13 cellular contexts compared by ENCODE assay signal in the genomic region with DNA sequence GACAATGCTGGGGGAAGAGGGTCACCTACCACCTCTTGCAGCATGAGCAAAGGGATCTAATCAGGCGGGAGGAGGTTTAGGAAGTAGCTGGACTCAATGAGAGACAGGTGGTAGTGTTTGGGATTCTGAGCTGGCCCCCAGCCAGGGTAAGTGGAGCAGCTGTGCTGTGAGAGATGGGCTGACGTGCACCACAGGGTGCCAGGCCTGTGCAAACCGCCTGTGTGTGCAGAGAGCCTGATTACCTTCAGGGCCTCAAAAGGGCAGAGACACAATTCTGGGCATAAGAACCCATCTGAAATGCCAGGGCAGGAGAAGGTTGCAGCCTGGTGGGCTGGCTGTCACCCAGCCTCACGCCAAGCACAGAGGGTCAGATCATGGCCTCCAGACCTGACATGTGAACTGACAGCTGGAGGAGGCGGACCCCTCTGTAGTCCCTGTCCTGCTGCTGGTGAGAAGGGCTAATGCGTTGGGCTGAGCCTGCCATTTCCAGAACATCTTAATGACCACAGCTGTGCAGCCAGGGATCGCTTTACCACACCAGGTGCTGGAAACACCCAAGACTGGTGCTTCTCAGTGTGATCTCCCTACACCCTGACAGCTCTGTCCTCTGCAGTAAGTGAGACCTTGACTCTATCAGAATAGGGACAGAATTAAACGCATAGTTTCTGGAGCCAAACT.
DNase-seq lines count a peak whose midpoint lies in the region; ATAC-seq and TF ChIP-seq lines count a peak whose summit lies in the region.
"Had no signal": no experiment of that assay in that cellular context is flagged by ENCODE, and none has a peak within 500 bp of the region (broad histone marks: within the 10 kb centered on the region; RNA-seq: fewer than 3 reads in every experiment).

No MANE protein-coding gene starts in this region.

- H3K9me2 ChIP-seq in PC-9 (ENCODE audit: insufficient read depth) = no peaks in the 10 kb centered on the region

- H3K4me1 ChIP-seq in body of pancreas (no peaks in the 10 kb centered on the region), PC-9 (replicated peaks; ENCODE audit: insufficient read depth) (no peaks in the 10 kb centered on the region)

- H3K4me3 ChIP-seq in body of pancreas (no peak overlapping the region), PC-9 (no peak overlapping the region)
- H3K4me3 ChIP-seq: ovary had no signal

- H2AFZ ChIP-seq in PC-9 = no peak overlapping the region

- H3K9me3 ChIP-seq in body of pancreas = no peaks in the 10 kb centered on the region
- H3K9me3 ChIP-seq in PC-9 (ENCODE audit: insufficient read depth, low read depth) = no peaks in the 10 kb centered on the region
- H3K9me3 ChIP-seq: ovary had no signal

- H3K4me2 ChIP-seq in PC-9 = no peak overlapping the region

- CTCF ChIA-PET in PC-9 (lab: Charles Lee) = no interaction called here

- TF ChIP-seq CTCF in body of pancreas (IDR thresholded peaks at IDR 0.05) = no peak
- TF ChIP-seq CTCF in PC-9 (conservative IDR thresholded peaks at IDR 0.05) = no peak

- no peak for TF ChIP-seq POLR2A in body of pancreas (IDR thresholded peaks at IDR 0.05)

- POLR2A ChIA-PET in PC-9 (lab: Charles Lee; ENCODE audit: unreplicated experiment) = no interaction called here

- no TSS peak for BruUV-seq in PC-9 (replicated peaks; lab: Mats Ljungman, UMichigan)

- no peak overlapping the region for H3K27ac ChIP-seq in body of pancreas
- H3K27ac ChIP-seq in PC-9 = no peak overlapping the region
- H3K27ac ChIP-seq: ovary had no signal

- DNase-seq in COLO668 (lab: John Stamatoyannopoulos, UW; ENCODE audit: unreplicated experiment) (peak; percentile 96), NCI-H1105 (lab: John Stamatoyannopoulos, UW) (peak; percentile 90), NCI-H345 (lab: John Stamatoyannopoulos, UW) (peak; percentile 98), body of pancreas (peak in 3 of 4 donors; percentile 15 to 38 (median 35)), pons (ENCODE audit: low spot score) (no peak), PC-9 (no peak)
- DNase-seq in activated CD4-positive, alpha-beta T cell treated with anti-CD3 and anti-CD28 coated beads, Interleukin-2, amount 50 U/mL, for 1 hour = no peak
- no peak for DNase-seq in stimulated activated CD8-positive, alpha-beta memory T cell treated with anti-CD3 and anti-CD28 coated beads, Interleukin-4, amount 100 ng/mL, for 48 hours
- DNase-seq: activated CD4-positive, alpha-beta T cell treated with anti-CD3 and anti-CD28 coated beads for 1 hour; NCI-H526; ovary; stimulated activated CD4-positive, alpha-beta T cell treated with anti-CD3 and anti-CD28 coated beads, Interleukin-1b, Interleukin-23, amount 100 ng/mL, for 48 hours had no signal

- no peaks in the 10 kb centered on the region for H3K36me3 ChIP-seq in body of pancreas (replicated peaks in 1 of 2; ENCODE audit: insufficient read depth in 1 of 2, low read depth in 2 of 2)
- no peaks in the 10 kb centered on the region for H3K36me3 ChIP-seq in PC-9 (ENCODE audit: low read depth)
- H3K36me3 ChIP-seq: ovary had no signal

- H3K27me3 ChIP-seq in body of pancreas (no peaks in the 10 kb centered on the region), PC-9 (ENCODE audit: insufficient read depth, low read depth) (no peaks in the 10 kb centered on the region)
- H3K27me3 ChIP-seq: ovary had no signal

- H3F3A ChIP-seq in PC-9 (ENCODE audit: insufficient read depth, low read depth) = no peaks in the 10 kb centered on the region

- no peaks in the 10 kb centered on the region for H3K79me2 ChIP-seq in PC-9 (ENCODE audit: low read depth)

- H4K20me1 ChIP-seq in PC-9 (ENCODE audit: insufficient read depth) = no peaks in the 10 kb centered on the region

- ATAC-seq in body of pancreas = no peak
- ATAC-seq: stimulated activated effector memory CD8-positive, alpha-beta T cell treated with anti-CD3 and anti-CD28 coated beads, Interleukin-12 subunit alpha, Interleukin-12 subunit beta, amount 100 ng/mL, for 72 hours had no signal

- 63 to 66% methylated on average over 5 to 8 of the region's 8 CpGs for WGBS in body of pancreas, 2 donors

- intact Hi-C loops in body of pancreas (cut with DNase I) = no loop called here
- intact Hi-C loops in PC-9 (cut with micrococcal nuclease; ENCODE audit: unreplicated experiment) = no loop called here

Comparison
In these comparisons a context has a peak if more than half of its experiments do, and no peak if none do; other contexts are left out.
1. DNase-seq: peak in COLO668 (single experiment), NCI-H1105 (single experiment), NCI-H345 (single experiment) and body of pancreas (3 of 4); none in activated CD4-positive, alpha-beta T cell treated with anti-CD3 and anti-CD28 coated beads, Interleukin-2, amount 50 U/mL, for 1 hour (single experiment), stimulated activated CD8-positive, alpha-beta memory T cell treated with anti-CD3 and anti-CD28 coated beads, Interleukin-4, amount 100 ng/mL, for 48 hours (single experiment), pons (single experiment) and PC-9 (0 of 2).